29 cellular contexts compared by ENCODE assay signal in the genomic region with DNA sequence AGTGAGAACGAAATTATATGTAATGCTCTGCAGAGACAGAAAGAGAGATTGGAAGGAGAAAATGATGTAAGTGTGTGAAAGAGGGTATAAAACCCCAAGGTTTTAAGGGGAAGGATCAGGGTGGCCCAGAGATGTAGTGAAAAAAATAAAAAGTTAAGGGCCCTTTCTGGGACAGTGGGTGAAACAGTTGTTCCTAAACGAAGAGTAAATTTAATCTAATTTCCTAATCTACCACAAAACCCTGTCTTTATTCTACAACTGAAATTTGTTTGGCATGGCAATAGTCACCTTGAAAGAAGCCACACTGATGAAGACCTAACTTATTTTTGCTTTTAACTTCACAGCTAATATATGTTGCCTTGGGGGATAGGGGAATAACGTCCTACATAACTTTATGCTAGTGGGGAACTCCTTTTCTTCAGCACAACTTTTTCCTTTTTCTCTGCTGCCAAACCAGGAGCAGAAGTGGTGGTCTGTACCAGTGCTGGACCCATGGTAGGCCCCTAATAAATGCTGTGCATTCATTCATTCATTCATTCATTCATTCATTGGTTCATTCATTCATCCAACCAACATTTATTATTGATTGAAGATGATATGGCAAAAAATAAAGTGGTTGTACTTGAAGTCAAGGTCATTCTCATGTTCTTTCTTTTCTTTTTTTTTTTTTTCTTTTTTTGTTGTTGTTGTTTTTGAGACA. TPM values are rescaled to one million over a fixed set of nuclear protein-coding genes. Genes with fewer than 3 reads are reported as not detected.
"Had no signal": no experiment of that assay in that cellular context is flagged by ENCODE, and none has a peak within 500 bp of the region (broad histone marks: within the 10 kb centered on the region; RNA-seq: fewer than 3 reads in every experiment).

No MANE protein-coding gene starts in this region.

- H3K27me3 ChIP-seq: neutrophil, suprapubic skin, tibial artery, upper lobe of right lung had no signal

- H3K4me1 ChIP-seq: suprapubic skin, tibial artery, upper lobe of right lung had no signal

- ATAC-seq: esophagus mucosa; left colon; sciatic nerve; stimulated activated memory B cell treated with anti-CD40 and anti-IgM and Interleukin-4, amounts not matched to agents 10 μg/mL and 1 μg/mL and 100 μg/mL, for 72 hours; upper lobe of right lung had no signal

- H3K27me3 Mint-ChIP-seq: activated B cell treated with CpG ODN at 0.5 μM for 24 hours; activated naive CD4-positive, alpha-beta T cell treated with anti-CD3 and anti-CD28 coated beads, Interleukin-2, amount 50 U/mL, for 24 hours; central memory CD8-positive, alpha-beta T cell; dendritic cell treated with granulocyte-macrophage colony-stimulating factor and Interleukin-4, amounts not matched to agents 40 ng/mL and 50 ng/mL, for 4 days; progenitor cell of endocrine pancreas; stimulated activated memory B cell treated with anti-CD40 and anti-IgM and Interleukin-4, amounts not matched to agents 10 μg/mL and 1 μg/mL and 100 μg/mL, for 72 hours had no signal

- H3K4me1 Mint-ChIP-seq: activated B cell treated with CpG ODN at 0.5 μM for 24 hours; central memory CD8-positive, alpha-beta T cell; nephron; stimulated activated memory B cell treated with anti-CD40 and anti-IgM and Interleukin-4, amounts not matched to agents 10 μg/mL and 1 μg/mL and 100 μg/mL, for 72 hours had no signal

- H3K27ac Mint-ChIP-seq: activated B cell treated with CpG ODN at 0.5 μM for 24 hours; activated naive CD4-positive, alpha-beta T cell treated with anti-CD3 and anti-CD28 coated beads, Interleukin-2, amount 50 U/mL, for 24 hours; dendritic cell treated with granulocyte-macrophage colony-stimulating factor and Interleukin-4, amounts not matched to agents 40 ng/mL and 50 ng/mL, for 4 days; endodermal cell; nephron; progenitor cell of endocrine pancreas; stimulated activated memory B cell treated with anti-CD40 and anti-IgM and Interleukin-4, amounts not matched to agents 10 μg/mL and 1 μg/mL and 100 μg/mL, for 72 hours had no signal

- H3K9me3 Mint-ChIP-seq: activated B cell treated with CpG ODN at 0.5 μM for 24 hours; activated naive CD4-positive, alpha-beta T cell treated with anti-CD3 and anti-CD28 coated beads, Interleukin-2, amount 50 U/mL, for 24 hours; central memory CD8-positive, alpha-beta T cell; dendritic cell treated with granulocyte-macrophage colony-stimulating factor and Interleukin-4, amounts not matched to agents 40 ng/mL and 50 ng/mL, for 4 days; endodermal cell; nephron; stimulated activated memory B cell treated with anti-CD40 and anti-IgM and Interleukin-4, amounts not matched to agents 10 μg/mL and 1 μg/mL and 100 μg/mL, for 72 hours had no signal

- H3K9me3 ChIP-seq: neutrophil, suprapubic skin, tibial artery, upper lobe of right lung had no signal

- H3K4me3 ChIP-seq: skin epidermis, suprapubic skin, tibial artery, upper lobe of right lung had no signal

- FAIRE-seq: bronchial epithelial cell, kidney had no signal

- H3K4me3 Mint-ChIP-seq: activated B cell treated with CpG ODN at 0.5 μM for 24 hours; activated naive CD4-positive, alpha-beta T cell treated with anti-CD3 and anti-CD28 coated beads, Interleukin-2, amount 50 U/mL, for 24 hours; central memory CD8-positive, alpha-beta T cell; dendritic cell treated with granulocyte-macrophage colony-stimulating factor and Interleukin-4, amounts not matched to agents 40 ng/mL and 50 ng/mL, for 4 days; endodermal cell; nephron; stimulated activated memory B cell treated with anti-CD40 and anti-IgM and Interleukin-4, amounts not matched to agents 10 μg/mL and 1 μg/mL and 100 μg/mL, for 72 hours had no signal

- H3K27ac ChIP-seq: neutrophil, skin epidermis, suprapubic skin, tibial artery, upper lobe of right lung had no signal

- DNase-seq: activated B cell treated with CpG ODN at 0.5 μM for 24 hours; activated CD4-positive, alpha-beta T cell treated with anti-CD3 and anti-CD28 coated beads, Interleukin-2, amount 50 U/mL, for 4 hours; activated gamma-delta T cell treated with Interleukin-2 at 50 U/mL for 16 hours; anterior cingulate cortex; endodermal cell; foreskin fibroblast; head of caudate nucleus; hippocampal formation; kidney; left colon; mammary epithelial cell; stimulated activated CD4-positive, alpha-beta T cell treated with anti-CD3 and anti-CD28 coated beads, Interleukin-4, amount 100 ng/mL, for 4 hours; stimulated activated CD8-positive, alpha-beta memory T cell treated with anti-CD3 and anti-CD28 coated beads, Interleukin-4, amount 100 ng/mL, for 48 hours; tibial artery; upper lobe of right lung had no signal

RNA-seq across cellular contexts. Expression of a gene that starts 39.2 kb away (rescaled TPM):
- total RNA-seq: activated B cell treated with CpG ODN at 0.5 μM for 24 hours; activated CD8-positive, alpha-beta memory T cell treated with anti-CD3 and anti-CD28 coated beads for 36 hours; bronchial epithelial cell; mammary epithelial cell; osteocyte; suprapubic skin had no signal
- polyA plus RNA-seq: mammary epithelial cell had no signal
